In genomic region chr15:45635191-45635638, GRCh38 we compare ENCODE assay signal across 8 cellular contexts. TPM values are rescaled to one million over a fixed set of nuclear protein-coding genes. Genes with fewer than 3 reads are reported as not detected.
DNase-seq lines count a peak whose midpoint lies in the region; ATAC-seq and TF ChIP-seq lines count a peak whose summit lies in the region.

No MANE protein-coding gene starts in this region.

- H3K4me3 Mint-ChIP-seq in IgD-negative memory B cell (peak overlapping the region; percentile 96 to 98 (median 97)), mesothelial cell of epicardium (peak overlapping the region; percentile 74)
- peak overlapping the region; percentile 100 for H3K4me3 Mint-ChIP-seq in activated CD4-positive, alpha-beta T cell treated with anti-CD3 and anti-CD28 coated beads, Interleukin-2, amount 10 ng/mL, durations not matched to agents 7 days and 5 days

- H4K20me1 ChIP-seq in DND-41 (ENCODE audit: insufficient read depth, low read length): no peaks in the 10 kb centered on the region

- H3K9me3 Mint-ChIP-seq in IgD-negative memory B cell: no peaks in the 10 kb centered on the region
- H3K9me3 Mint-ChIP-seq in activated CD4-positive, alpha-beta T cell treated with anti-CD3 and anti-CD28 coated beads, Interleukin-2, amount 10 ng/mL, durations not matched to agents 7 days and 5 days: no peaks in the 10 kb centered on the region
- no peaks in the 10 kb centered on the region for H3K9me3 Mint-ChIP-seq in mesothelial cell of epicardium

- peak; percentile 39 for DNase-seq in DND-41
- peak; percentile 69 for DNase-seq in activated CD4-positive, alpha-beta T cell treated with anti-CD3 and anti-CD28 coated beads, Interleukin-2, amount 10 ng/mL, durations not matched to agents 7 days and 5 days
- DNase-seq in effector CD4-positive, alpha-beta T cell: peak; percentile 60
- DNase-seq in mesothelial cell of epicardium (ENCODE audit: low spot score in 2 of 2, unreplicated experiment in 2 of 2): peak in 1 of 2 experiments; percentile 64
- peak; percentile 58 to 64 for DNase-seq in stimulated activated CD8-positive, alpha-beta memory T cell treated with anti-CD3 and anti-CD28 coated beads, Interleukin-2, amount 100 ng/mL, for 48 hours (ENCODE audit: low read depth in 2 of 2)
- no peak for DNase-seq in NCI-H1930 (lab: John Stamatoyannopoulos, UW)

- no peaks in the 10 kb centered on the region for H3K36me3 ChIP-seq in DND-41 (ENCODE audit: insufficient read depth, low read length)

- no peak overlapping the region for H3K9ac ChIP-seq in DND-41 (ENCODE audit: low read depth, low read length)

- H3K27me3 Mint-ChIP-seq in IgD-negative memory B cell (peaks cover 3% of the 10 kb centered on the region), mesothelial cell of epicardium (ENCODE audit: low read depth) (peaks cover 77% of the 10 kb centered on the region)
- H3K27me3 Mint-ChIP-seq in activated CD4-positive, alpha-beta T cell treated with anti-CD3 and anti-CD28 coated beads, Interleukin-2, amount 10 ng/mL, durations not matched to agents 7 days and 5 days: peaks cover under 1% of the 10 kb centered on the region

- H2AFZ ChIP-seq in DND-41 (ENCODE audit: low read depth, low read length): peak overlapping the region; percentile 13; the same call in 1 of the 2 replicates

- peaks cover 14% of the 10 kb centered on the region for H3K4me1 ChIP-seq in DND-41 (ENCODE audit: insufficient read depth, low read length)

- H3K4me1 Mint-ChIP-seq in IgD-negative memory B cell: peaks cover 25 to 38% (median 33%) of the 10 kb centered on the region in 3 donors
- peaks cover 46% of the 10 kb centered on the region for H3K4me1 Mint-ChIP-seq in activated CD4-positive, alpha-beta T cell treated with anti-CD3 and anti-CD28 coated beads, Interleukin-2, amount 10 ng/mL, durations not matched to agents 7 days and 5 days
- peaks cover 12% of the 10 kb centered on the region for H3K4me1 Mint-ChIP-seq in mesothelial cell of epicardium

- H3K27ac Mint-ChIP-seq in IgD-negative memory B cell (peak overlapping the region; percentile 83 to 95 (median 88)), mesothelial cell of epicardium (no peak overlapping the region)
- H3K27ac Mint-ChIP-seq in activated CD4-positive, alpha-beta T cell treated with anti-CD3 and anti-CD28 coated beads, Interleukin-2, amount 10 ng/mL, durations not matched to agents 7 days and 5 days: peak overlapping the region; percentile 96

- CTCF ChIA-PET in activated CD4-positive, alpha-beta T cell treated with anti-CD3 and anti-CD28 coated beads, Interleukin-2, amount 10 ng/mL, durations not matched to agents 7 days and 5 days (lab: Charles Lee): interaction anchor here (0.7 to 1.7 kb wide), 5 partner anchors 8 to 226 kb away, joined by 3 to 6 read pairs (median 3); no protein-coding TSS in a partner anchor

- H3K27ac ChIP-seq in DND-41 (ENCODE audit: low read length): no peak overlapping the region

- no peaks in the 10 kb centered on the region for H3K9me3 ChIP-seq in DND-41 (ENCODE audit: insufficient read depth, low read length, severe bottlenecking)

- ATAC-seq in DND-41 (ENCODE audit: insufficient read depth, low read depth) (peak; percentile 60), GM21526 (IDR thresholded peaks at IDR 0.05; ENCODE audit: low FRiP score, unreplicated experiment) (peak; percentile 54)

- H3K27me3 ChIP-seq in DND-41 (ENCODE audit: insufficient read depth, low read length, poor library complexity): peaks cover 24% of the 10 kb centered on the region

- H3K36me3 Mint-ChIP-seq in IgD-negative memory B cell (peaks cover 9% of the 10 kb centered on the region), mesothelial cell of epicardium (no peaks in the 10 kb centered on the region)
- peaks cover 35% of the 10 kb centered on the region for H3K36me3 Mint-ChIP-seq in activated CD4-positive, alpha-beta T cell treated with anti-CD3 and anti-CD28 coated beads, Interleukin-2, amount 10 ng/mL, durations not matched to agents 7 days and 5 days (ENCODE audit: low read depth)

- POLR2A ChIA-PET in activated CD4-positive, alpha-beta T cell treated with anti-CD3 and anti-CD28 coated beads, Interleukin-2, amount 10 ng/mL, durations not matched to agents 7 days and 5 days (lab: Charles Lee): no interaction called here

- no peaks in the 10 kb centered on the region for H3K79me2 ChIP-seq in DND-41 (ENCODE audit: insufficient read depth, low read length)

- peak; percentile 42 for TF ChIP-seq CTCF in DND-41 (IDR thresholded peaks at IDR 0.05; ENCODE audit: borderline replicate concordance, extremely low read depth, low read length, poor library complexity, severe bottlenecking)
- TF ChIP-seq CTCF in mesothelial cell of epicardium (IDR thresholded peaks at IDR 0.05; ENCODE audit: unreplicated experiment): no peak

- H3K4me2 ChIP-seq in DND-41 (ENCODE audit: insufficient read depth, low read length): peak overlapping the region; percentile 56

- H3K4me3 ChIP-seq in DND-41 (ENCODE audit: low read depth in 1 of 2, low read length in 2 of 2): peak overlapping the region in 1 of 2 experiments; percentile 25; a peak in 2 of 4 replicates

RNA-seq across cellular contexts. Expression of gene SQOR, which starts 0.4 kb away (rescaled TPM):
- polyA plus RNA-seq in IgD-negative memory B cell: 62.6 TPM
- total RNA-seq in activated CD4-positive, alpha-beta T cell treated with anti-CD3 and anti-CD28 coated beads, Interleukin-2, amount 10 ng/mL, durations not matched to agents 7 days and 5 days: 10 to 100 TPM; 98.6 to 99.1 TPM
- total RNA-seq in mesothelial cell of epicardium: 0.86 to 0.94 TPM in 2 of 3 replicates, not detected in the other

RNA-seq across cellular contexts. Expression of gene BLOC1S6, which starts 48.0 kb away (rescaled TPM):
- 68.1 TPM for polyA plus RNA-seq in IgD-negative memory B cell
- 10 to 100 TPM; 28.9 to 29.3 TPM for total RNA-seq in activated CD4-positive, alpha-beta T cell treated with anti-CD3 and anti-CD28 coated beads, Interleukin-2, amount 10 ng/mL, durations not matched to agents 7 days and 5 days
- 41.7 to 44.3 TPM (median 43.6 TPM) in 3 replicates for total RNA-seq in mesothelial cell of epicardium

Comparison
In these comparisons a context has a peak if more than half of its experiments do, and no peak if none do; other contexts are left out.
1. DNase-seq: peak in DND-41 (single experiment), activated CD4-positive, alpha-beta T cell treated with anti-CD3 and anti-CD28 coated beads, Interleukin-2, amount 10 ng/mL, durations not matched to agents 7 days and 5 days (single experiment), effector CD4-positive, alpha-beta T cell (single experiment) and stimulated activated CD8-positive, alpha-beta memory T cell treated with anti-CD3 and anti-CD28 coated beads, Interleukin-2, amount 100 ng/mL, for 48 hours (2 of 2); none in NCI-H1930 (0 of 2).
2. RNA of gene SQOR, which starts 0.4 kb away (total RNA-seq): 98.6 to 99.1 TPM in activated CD4-positive, alpha-beta T cell treated with anti-CD3 and anti-CD28 coated beads, Interleukin-2, amount 10 ng/mL, durations not matched to agents 7 days and 5 days; 0.86 to 0.94 TPM in mesothelial cell of epicardium; every median in the first group is over 10 times any median in the second.
3. Peak in every context shown above with its lines, with median percentiles within 50 percentile points of each other: H3K4me3 Mint-ChIP-seq.